Comparison of ENCODE assay signal across 13 cellular contexts in the genomic region with DNA sequence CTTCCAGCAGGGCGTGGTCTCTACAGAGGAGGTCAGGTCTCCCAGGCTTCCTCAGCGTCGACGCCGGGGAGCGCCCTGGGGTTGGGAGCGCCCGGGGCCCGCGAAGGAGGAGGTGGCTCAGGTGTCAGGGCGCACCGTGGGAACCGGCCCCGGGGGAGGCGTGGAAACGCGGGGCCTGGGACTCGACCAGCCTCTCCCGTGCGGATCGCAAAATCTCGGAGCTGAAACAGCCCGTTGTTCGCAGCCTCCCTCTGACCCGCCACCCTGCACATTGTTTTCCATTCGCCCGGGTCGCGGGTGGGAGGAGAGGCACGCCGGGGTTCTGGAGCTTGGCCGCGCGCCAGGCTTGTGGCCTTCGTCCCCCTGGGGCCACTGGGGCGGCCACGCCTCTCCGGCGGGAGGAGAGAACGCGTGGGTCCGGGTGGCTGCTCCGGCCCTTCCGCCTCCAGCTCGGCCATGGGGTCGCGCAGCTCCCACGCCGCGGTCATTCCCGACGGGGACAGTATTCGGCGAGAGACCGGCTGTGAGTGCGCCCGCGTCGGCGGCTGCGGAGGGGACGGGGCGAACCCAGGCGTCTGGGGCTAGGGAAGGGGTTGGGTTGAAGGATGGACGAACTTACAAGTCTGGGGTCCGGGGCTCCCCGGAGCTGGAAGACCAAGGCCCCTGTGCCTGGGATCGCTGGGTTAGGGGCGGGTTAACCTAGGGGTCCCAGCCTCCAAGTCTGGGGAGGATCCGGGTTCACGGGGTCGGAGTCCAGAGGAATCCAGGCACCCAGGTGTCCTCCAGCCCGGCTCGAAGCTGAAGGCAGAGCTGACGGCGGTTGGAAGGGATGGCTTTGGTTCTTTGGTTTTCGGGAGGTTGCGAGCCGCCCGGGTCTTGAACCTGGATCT. TPM values are rescaled to one million over a fixed set of nuclear protein-coding genes. Genes with fewer than 3 reads are reported as not detected.
A peak's percentile ranks its signal among the peaks of the same experiment; 100 is the strongest.
DNase-seq lines count a peak whose midpoint lies in the region; ATAC-seq, FAIRE-seq and TF ChIP-seq lines count a peak whose summit lies in the region.
"Had no signal": no experiment of that assay in that cellular context is flagged by ENCODE, and none has a peak within 500 bp of the region (broad histone marks: within the 10 kb centered on the region; RNA-seq: fewer than 3 reads in every experiment).

CHP2 (plus strand) TSS at position 433 of the 890 bp plus-strand sequence; CDS start at position 457, 24 bp downstream.

- no peak within 1 kb of the TSS for H2AFZ ChIP-seq in neural cell (ENCODE audit: low read depth, low read length)
- H2AFZ ChIP-seq in OCI-LY7 (ENCODE audit: low read length): no peak within 1 kb of the TSS

- TF ChIP-seq RAD21 in A549 (conservative IDR thresholded peaks at IDR 0.05 in 1 of 2, IDR thresholded peaks at IDR 0.05 in 1 of 2) (no peak), neural cell (conservative IDR thresholded peaks at IDR 0.05) (no peak)

- 40% methylated on average over 9 of the region's 80 CpGs for WGBS in A549 (ENCODE audit: missing lambda C conversion rate)

- peak within 1 kb of the TSS; percentile 33 for H3K4me3 ChIP-seq in A549
- H3K4me3 ChIP-seq in HUES6 (ENCODE audit: low read depth, low read length): peak within 1 kb of the TSS; percentile 73
- peak within 1 kb of the TSS; percentile 18 for H3K4me3 ChIP-seq in neural cell (ENCODE audit: low read length)
- H3K4me3 ChIP-seq in OCI-LY7 (ENCODE audit: low read depth, low read length, poor library complexity, severe bottlenecking): no peak within 1 kb of the TSS

- CTCF ChIA-PET in A549 (lab: Yijun Ruan, JAX): no interaction called here
- CTCF ChIA-PET in OCI-LY7 (lab: Charles Lee; ENCODE audit: unreplicated experiment): no interaction called here

- H3K4me2 ChIP-seq in A549 (peak within 1 kb of the TSS; percentile 75), neural cell (ENCODE audit: low read length) (no peak within 1 kb of the TSS), OCI-LY7 (ENCODE audit: low read length) (no peak within 1 kb of the TSS)

- H4K20me1 ChIP-seq in neural cell (ENCODE audit: insufficient read depth): no peaks in the 10 kb centered on the region
- H4K20me1 ChIP-seq in OCI-LY7 (ENCODE audit: insufficient read depth, low read length): no peaks in the 10 kb centered on the region

- TF ChIP-seq EP300 in A549 (IDR thresholded peaks at IDR 0.05) (no peak), neural cell (conservative IDR thresholded peaks at IDR 0.05; ENCODE audit: poor library complexity, severe bottlenecking) (no peak)

- no peaks in the 10 kb centered on the region for H3K36me3 ChIP-seq in HUES6 (ENCODE audit: control insufficient read depth, insufficient read depth, low read length)
- H3K36me3 ChIP-seq in neural cell (ENCODE audit: insufficient read depth, low read length): no peaks in the 10 kb centered on the region
- H3K36me3 ChIP-seq in OCI-LY7 (ENCODE audit: insufficient read depth, low read length): no peaks in the 10 kb centered on the region

- TF ChIP-seq POLR2A in A549 (IDR thresholded peaks at IDR 0.05; ENCODE audit: low read length): no peak

- H3F3A ChIP-seq in neural cell (ENCODE audit: insufficient read depth, low read length, poor library complexity, severe bottlenecking): no peaks in the 10 kb centered on the region

- H3K9me3 ChIP-seq in A549 (no peaks in the 10 kb centered on the region), HUES6 (ENCODE audit: control insufficient read depth, insufficient read depth, low read depth, low read length) (peaks cover 3% of the 10 kb centered on the region; the same call in 1 of the 2 replicates), neural cell (ENCODE audit: low read length) (no peaks in the 10 kb centered on the region), OCI-LY7 (ENCODE audit: low read length) (no peaks in the 10 kb centered on the region)

- TF ChIP-seq CTCF in A549 (IDR thresholded peaks at IDR 0.05) (no peak), neural cell (IDR thresholded peaks at IDR 0.05; ENCODE audit: poor library complexity, severe bottlenecking) (no peak), OCI-LY7 (conservative IDR thresholded peaks at IDR 0.05; ENCODE audit: low read length) (no peak)

- FAIRE-seq in A549 (lab: Jason Lieb, UNC): no peak

- H3K27ac ChIP-seq in A549: peak within 1 kb of the TSS in 1 of 2 experiments; percentile 36; a peak in 2 of 6 replicates
- H3K27ac ChIP-seq in HUES6 (ENCODE audit: low read depth, low read length): no peak within 1 kb of the TSS
- H3K27ac ChIP-seq in neural cell (ENCODE audit: low read length): no peak within 1 kb of the TSS
- H3K27ac ChIP-seq in OCI-LY7 (ENCODE audit: low read depth, low read length, poor library complexity, severe bottlenecking): no peak within 1 kb of the TSS

- no TSS peak for BruUV-seq in OCI-LY7 (replicated peaks; lab: Mats Ljungman, UMichigan)

- no peaks in the 10 kb centered on the region for H3K79me2 ChIP-seq in neural cell (replicated peaks; ENCODE audit: insufficient read depth, low read length)
- H3K79me2 ChIP-seq in OCI-LY7 (ENCODE audit: insufficient read depth, low read depth, low read length): no peaks in the 10 kb centered on the region

- H3K9ac ChIP-seq in HUES6 (ENCODE audit: low read length): no peak within 1 kb of the TSS
- no peak within 1 kb of the TSS for H3K9ac ChIP-seq in neural cell (ENCODE audit: low read length)

- H3K27me3 ChIP-seq in HUES6 (ENCODE audit: control insufficient read depth, insufficient read depth, low read length) (peaks cover 66% of the 10 kb centered on the region), neural cell (ENCODE audit: insufficient read depth, low read depth, low read length) (peaks cover 24% of the 10 kb centered on the region)

- ATAC-seq in A549 (peak; percentile 30 to 65; a peak in 4 of 6 replicates), esophagus mucosa (peak; percentile 69), GM19452 (IDR thresholded peaks at IDR 0.05; ENCODE audit: unreplicated experiment) (no peak)
- ATAC-seq: CD8-positive, alpha-beta T cell had no signal

- POLR2A ChIA-PET in A549 (lab: Yijun Ruan, JAX) (no interaction called here), OCI-LY7 (lab: Charles Lee) (no interaction called here)

- intact Hi-C loops in OCI-LY7 (cut with micrococcal nuclease; ENCODE audit: unreplicated experiment): no loop called here

- DNase-seq in A549 (ENCODE audit: low read depth in 1 of 2, low spot score in 1 of 2) (no peak), H4 (ENCODE audit: low spot score) (no peak), NCI-H510A (lab: John Stamatoyannopoulos, UW) (no peak), OCI-LY7 (ENCODE audit: low spot score) (no peak)
- DNase-seq: activated CD8-positive, alpha-beta memory T cell treated with anti-CD3 and anti-CD28 coated beads for 24 hours; cerebellar nuclear complex; kidney glomerular epithelial cell had no signal

- H3K9me2 ChIP-seq in neural cell (ENCODE audit: insufficient read depth, low read length) (no peaks in the 10 kb centered on the region), OCI-LY7 (ENCODE audit: insufficient read depth, low read length) (no peaks in the 10 kb centered on the region)

- peaks cover 3% of the 10 kb centered on the region; the same call in 1 of the 3 replicates for H3K4me1 ChIP-seq in A549
- H3K4me1 ChIP-seq in HUES6 (ENCODE audit: control insufficient read depth, insufficient read depth, low read length): no peaks in the 10 kb centered on the region
- H3K4me1 ChIP-seq in OCI-LY7 (ENCODE audit: insufficient read depth, low read length, poor library complexity, severe bottlenecking): no peaks in the 10 kb centered on the region

TF ChIP-seq in A549, 52 proteins besides CTCF, POLR2A, EP300 and RAD21 (continues in another document):
- no peak for TF ChIP-seq TP53 (CRISPR knock-in tag; IDR thresholded peaks at IDR 0.05)
- no peak for TF ChIP-seq ESRRA (IDR thresholded peaks at IDR 0.05; ENCODE audit: borderline replicate concordance, low read length)
- TF ChIP-seq HOXB13 (CRISPR knock-in tag; IDR thresholded peaks at IDR 0.05; ENCODE audit: low read depth): no peak
- no peak for TF ChIP-seq KDM5A (IDR thresholded peaks at IDR 0.05)
- TF ChIP-seq HEYL (CRISPR knock-in tag; IDR thresholded peaks at IDR 0.05): no peak
- TF ChIP-seq, protein P1, sequence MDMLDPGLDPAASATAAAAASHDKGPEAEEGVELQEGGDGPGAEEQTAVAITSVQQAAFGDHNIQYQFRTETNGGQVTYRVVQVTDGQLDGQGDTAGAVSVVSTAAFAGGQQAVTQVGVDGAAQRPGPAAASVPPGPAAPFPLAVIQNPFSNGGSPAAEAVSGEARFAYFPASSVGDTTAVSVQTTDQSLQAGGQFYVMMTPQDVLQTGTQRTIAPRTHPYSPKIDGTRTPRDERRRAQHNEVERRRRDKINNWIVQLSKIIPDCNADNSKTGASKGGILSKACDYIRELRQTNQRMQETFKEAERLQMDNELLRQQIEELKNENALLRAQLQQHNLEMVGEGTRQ (IDR thresholded peaks at IDR 0.05): no peak

TF ChIP-seq in neural cell, 6 proteins besides CTCF, POLR2A, EP300 and RAD21 (continues in another document):
- no peak for TF ChIP-seq TAF1 (IDR thresholded peaks at IDR 0.05; ENCODE audit: low read depth)
- no peak for TF ChIP-seq MXI1 (conservative IDR thresholded peaks at IDR 0.05; ENCODE audit: poor library complexity, severe bottlenecking)
- no peak for TF ChIP-seq POLR2AphosphoS5 (IDR thresholded peaks at IDR 0.05)
- no peak for TF ChIP-seq EZH2 (IDR thresholded peaks at IDR 0.05; ENCODE audit: borderline replicate concordance, insufficient read depth, low read length, poor library complexity, severe bottlenecking)

RNA-seq across cellular contexts. Expression of gene CHP2, which starts in this region (rescaled TPM):
- polyA plus RNA-seq in A549 (2011; rRNA removed) (not detected in 2 replicates), A549 (2017; fragmentation: RNase III; extraction: RNeasy Plus Mini Kit Qiagen cat#74134 plus additional on column Dnase treatment) (not detected in 3 replicates), neural cell (not detected in 2 replicates)
- 0.01 TPM in 1 of 2 replicates, not detected in the other for polyA plus RNA-seq in A549 (2012; cell fraction: cytosol; rRNA removed)
- polyA plus RNA-seq in A549 (2012; cell fraction: nucleus; rRNA removed): not detected in 2 replicates
- polyA minus RNA-seq in A549 (2011; rRNA and poly(A)+ RNA removed): not detected in 2 replicates
- total RNA-seq in esophagus mucosa (0.08 TPM), OCI-LY7 (2022) (not detected in 2 replicates)
- polyA minus RNA-seq in neural cell: not detected in 2 replicates
- total RNA-seq in H4 (2014; rRNA removed; shearing (Covaris generic)): not detected in 2 replicates
- total RNA-seq in OCI-LY7 (2014; rRNA removed; shearing (Covaris generic)): not detected in 2 replicates
- total RNA-seq: CD8-positive, alpha-beta T cell; M059J had no signal

Comparison
In these comparisons a context has a peak if more than half of its experiments do, and no peak if none do; other contexts are left out.
1. Peak in ATAC-seq, H3K4me3 ChIP-seq and H3K4me2 ChIP-seq in A549; RNA of the gene not detected or under 1 TPM.
2. Peak in ATAC-seq in esophagus mucosa; RNA of the gene not detected or under 1 TPM.